Comparison of ENCODE assay signal across 12 cellular contexts in the genomic region with DNA sequence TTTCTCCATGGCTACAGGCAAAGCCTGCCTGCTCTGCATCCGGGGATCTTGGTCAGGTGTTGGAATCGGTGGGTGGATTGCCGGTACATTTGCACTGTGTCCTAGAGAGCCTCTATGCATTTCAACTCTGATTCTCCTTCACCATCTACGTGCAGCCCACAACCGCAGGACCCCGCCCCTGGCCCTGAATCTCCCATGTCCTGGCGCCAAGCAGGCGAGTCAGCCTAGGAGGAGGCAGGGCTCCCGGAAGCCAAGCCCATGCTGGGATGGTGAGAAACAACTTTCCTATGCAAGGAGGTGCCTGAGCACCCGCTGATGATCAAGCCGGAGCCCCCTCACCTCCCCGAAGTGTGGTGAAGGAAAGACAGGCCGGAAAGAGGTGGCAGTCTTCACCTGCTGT. TPM values are rescaled to one million over a fixed set of nuclear protein-coding genes. Genes with fewer than 3 reads are reported as not detected.
"Had no signal": no experiment of that assay in that cellular context is flagged by ENCODE, and none has a peak within 500 bp of the region (broad histone marks: within the 10 kb centered on the region; RNA-seq: fewer than 3 reads in every experiment).

No MANE protein-coding gene starts in this region.

RNA-seq across cellular contexts. Expression of a gene that starts 7.9 kb away (rescaled TPM):
- total RNA-seq: activated B cell treated with CpG ODN at 0.5 μM for 24 hours; activated CD4-positive, alpha-beta memory T cell treated with anti-CD3 and anti-CD28 coated beads for 36 hours; activated CD4-positive, alpha-beta T cell treated with anti-CD3 and anti-CD28 coated beads, Interleukin-2, amount 10 ng/mL, durations not matched to agents 24 days and 14 days; activated CD8-positive, alpha-beta memory T cell treated with anti-CD3 and anti-CD28 coated beads, Interleukin-2, amount 10 ng/mL, durations not matched to agents 7 days and 5 days; activated CD8-positive, alpha-beta T cell treated with anti-CD3 and anti-CD28 coated beads for 36 hours; activated naive CD8-positive, alpha-beta T cell treated with anti-CD3 and anti-CD28 coated beads, Interleukin-2, amount 10 ng/mL, durations not matched to agents 7 days and 5 days; activated T-helper 2 cell treated with anti-CD3 and anti-CD28 coated beads, Interferon-gamma antibody, Interleukin-2, Interleukin-4, amounts not matched to agents 10 μg/mL and 5 μg/mL and 100 μg/mL, durations not matched to agents 14 hours and 24 hours and 36 hours; ascending aorta; bronchial epithelial cell; cardiac muscle cell; chondrocyte had no signal
- polyA plus RNA-seq: adipose tissue, cardiac muscle cell had no signal
